In genomic region chr5:106680330-106680729, GRCh38 we compare ENCODE assay signal across 15 cellular contexts.
DNase-seq lines count a peak whose midpoint lies in the region; ATAC-seq, FAIRE-seq and TF ChIP-seq lines count a peak whose summit lies in the region.
"Had no signal": no experiment of that assay in that cellular context is flagged by ENCODE, and none has a peak within 500 bp of the region (broad histone marks: within the 10 kb centered on the region; RNA-seq: fewer than 3 reads in every experiment).

No MANE protein-coding gene starts in this region.

- H3K9me1 ChIP-seq in keratinocyte (ENCODE audit: control insufficient read depth, extremely low read depth, insufficient read depth, low read length) = no peaks in the 10 kb centered on the region

- no peaks in the 10 kb centered on the region for H3K4me1 Mint-ChIP-seq in glutamatergic neuron (ENCODE audit: low read depth, unreplicated experiment)
- H3K4me1 Mint-ChIP-seq: activated B cell treated with CpG ODN at 0.5 μM for 24 hours; naive thymus-derived CD8-positive, alpha-beta T cell; stimulated activated naive CD8-positive, alpha-beta T cell treated with anti-CD3 and anti-CD28 coated beads, Interleukin-15, amount 100 ng/mL, for 72 hours had no signal

- H2AFZ ChIP-seq in keratinocyte (ENCODE audit: control insufficient read depth, low read length) = peak overlapping the region; percentile 19

- no peak overlapping the region for H3K27ac ChIP-seq in keratinocyte (ENCODE audit: control insufficient read depth, insufficient read depth, low read length)

- peak; percentile 96 for ATAC-seq in GM18502 (IDR thresholded peaks at IDR 0.05; ENCODE audit: poor library complexity, unreplicated experiment)
- ATAC-seq: naive thymus-derived CD8-positive, alpha-beta T cell; stimulated activated naive CD8-positive, alpha-beta T cell treated with anti-CD3 and anti-CD28 coated beads, Interleukin-15, amount 100 ng/mL, for 72 hours had no signal

- no peaks in the 10 kb centered on the region for H3K36me3 ChIP-seq in keratinocyte (ENCODE audit: control insufficient read depth in 2 of 2, extremely low read depth in 1 of 2, insufficient read depth in 2 of 2, low read length in 2 of 2)

- dilution Hi-C loops in keratinocyte (cut with MboI; ENCODE audit: extremely low pct_ligation_motif_present, low sequenced_read_pairs) = no loop called here

- TF ChIP-seq CTCF in keratinocyte (optimal IDR thresholded peaks at IDR 0.05 in 1 of 3, IDR thresholded peaks at IDR 0.05 in 1 of 3, conservative IDR thresholded peaks at IDR 0.05 in 1 of 3; ENCODE audit: extremely low read depth in 1 of 3, insufficient read depth in 2 of 3, low read length in 3 of 3) = no peak
- TF ChIP-seq CTCF in glutamatergic neuron (IDR thresholded peaks at IDR 0.05; ENCODE audit: partially characterized antibody, unreplicated experiment) = no peak

- H3K4me3 Mint-ChIP-seq in glutamatergic neuron (ENCODE audit: unreplicated experiment) = no peak overlapping the region
- H3K4me3 Mint-ChIP-seq: activated B cell treated with CpG ODN at 0.5 μM for 24 hours; stimulated activated naive CD8-positive, alpha-beta T cell treated with anti-CD3 and anti-CD28 coated beads, Interleukin-15, amount 100 ng/mL, for 72 hours had no signal

- H3K27me3 Mint-ChIP-seq in glutamatergic neuron (ENCODE audit: unreplicated experiment) = no peaks in the 10 kb centered on the region
- H3K27me3 Mint-ChIP-seq: activated B cell treated with CpG ODN at 0.5 μM for 24 hours; stimulated activated naive CD8-positive, alpha-beta T cell treated with anti-CD3 and anti-CD28 coated beads, Interleukin-15, amount 100 ng/mL, for 72 hours had no signal

- no peak overlapping the region for H3K27ac Mint-ChIP-seq in glutamatergic neuron (ENCODE audit: unreplicated experiment)
- H3K27ac Mint-ChIP-seq: activated B cell treated with CpG ODN at 0.5 μM for 24 hours; naive thymus-derived CD8-positive, alpha-beta T cell; stimulated activated naive CD8-positive, alpha-beta T cell treated with anti-CD3 and anti-CD28 coated beads, Interleukin-15, amount 100 ng/mL, for 72 hours had no signal

- no peaks in the 10 kb centered on the region for H3K9me3 ChIP-seq in keratinocyte (ENCODE audit: control insufficient read depth, low read depth, low read length)

- DNase-seq in HCEC 1CT (peak; percentile 7), M059J (ENCODE audit: low read depth) (peak; percentile 14), keratinocyte (ENCODE audit: low read depth, low spot score) (no peak), NK-92 (lab: John Stamatoyannopoulos, UW; ENCODE audit: unreplicated experiment) (no peak), glutamatergic neuron (no peak), NCI-H2107 (lab: John Stamatoyannopoulos, UW) (no peak)
- no peak for DNase-seq in activated effector memory CD4-positive, alpha-beta T cell treated with Interleukin-2 at 50 U/mL for 16 hours
- DNase-seq: activated B cell treated with CpG ODN at 0.5 μM for 24 hours; activated effector memory CD4-positive, alpha-beta T cell treated with anti-CD3 and anti-CD28 coated beads, Interleukin-2, amount 50 U/mL, for 16 hours; C1 segment of cervical spinal cord; naive thymus-derived CD8-positive, alpha-beta T cell; NCI-H748 treated with DMSO at 0.1 percent for 48 hours; stimulated activated naive CD8-positive, alpha-beta T cell treated with anti-CD3 and anti-CD28 coated beads, Interleukin-15, amount 100 ng/mL, for 72 hours had no signal

- no peak for FAIRE-seq in keratinocyte (lab: Jason Lieb, UNC)
- FAIRE-seq: GM12891 had no signal

- H3K4me1 ChIP-seq in keratinocyte (ENCODE audit: control insufficient read depth, extremely low read depth, insufficient read depth, low read length) = no peaks in the 10 kb centered on the region

- H3K36me3 Mint-ChIP-seq in glutamatergic neuron (ENCODE audit: unreplicated experiment) = no peaks in the 10 kb centered on the region
- H3K36me3 Mint-ChIP-seq: naive thymus-derived CD8-positive, alpha-beta T cell had no signal

- H3K4me2 ChIP-seq in keratinocyte (ENCODE audit: control insufficient read depth, extremely low read depth, insufficient read depth, low read depth, low read length) = no peak overlapping the region

- no peak overlapping the region for H3K9ac ChIP-seq in keratinocyte (ENCODE audit: control insufficient read depth, extremely low read depth, insufficient read depth, low read length)

- no peaks in the 10 kb centered on the region for H3K79me2 ChIP-seq in keratinocyte (ENCODE audit: control insufficient read depth, insufficient read depth, low read length)

- no peaks in the 10 kb centered on the region for H4K20me1 ChIP-seq in keratinocyte (ENCODE audit: control insufficient read depth, extremely low read depth, insufficient read depth, low read length)

- H3K27me3 ChIP-seq in keratinocyte (ENCODE audit: control insufficient read depth, extremely low read depth, insufficient read depth, low read length) = no peaks in the 10 kb centered on the region

- H3K9me3 Mint-ChIP-seq in glutamatergic neuron (ENCODE audit: unreplicated experiment) = no peaks in the 10 kb centered on the region

- no peak overlapping the region for H3K4me3 ChIP-seq in keratinocyte (ENCODE audit: control insufficient read depth in 2 of 3, extremely low read depth in 1 of 3, insufficient read depth in 2 of 3, low read depth in 1 of 3, low read length in 3 of 3)

Comparison
In these comparisons a context has a peak if more than half of its experiments do, and no peak if none do; other contexts are left out.
1. DNase-seq: peak in HCEC 1CT (single experiment) and M059J (single experiment); none in keratinocyte (single experiment), NK-92 (single experiment), glutamatergic neuron (single experiment), activated effector memory CD4-positive, alpha-beta T cell treated with Interleukin-2 at 50 U/mL for 16 hours (single experiment) and NCI-H2107 (single experiment).